Comparison of ENCODE assay signal across 24 cellular contexts in genomic region chr16:2845116-2845515, GRCh38. TPM values are rescaled to one million over a fixed set of nuclear protein-coding genes. Genes with fewer than 3 reads are reported as not detected.
"Had no signal": no experiment of that assay in that cellular context is flagged by ENCODE, and none has a peak within 500 bp of the region (broad histone marks: within the 10 kb centered on the region; RNA-seq: fewer than 3 reads in every experiment).

No MANE protein-coding gene starts in this region.

- H3K27ac Mint-ChIP-seq: activated T-cell treated with anti-CD3 and anti-CD28 coated beads, Interleukin-2, amount 50 U/mL, for 72 hours; brain; stimulated activated naive B cell treated with anti-CD40 and anti-IgM and Interleukin-4, amounts not matched to agents 10 μg/mL and 1 μg/mL and 100 μg/mL, for 72 hours had no signal

- H3K27me3 Mint-ChIP-seq: activated naive CD8-positive, alpha-beta T cell had no signal

- DNase-seq: activated CD8-positive, alpha-beta memory T cell treated with anti-CD3 and anti-CD28 coated beads, Interleukin-2, amount 50 U/mL, for 48 hours; activated CD8-positive, alpha-beta T cell treated with anti-CD3 and anti-CD28 coated beads for 36 hours; activated gamma-delta T cell; activated T-cell treated with anti-CD3 and anti-CD28 coated beads, Interleukin-2, amount 50 U/mL, for 72 hours; amniotic stem cell; central memory CD4-positive, alpha-beta T cell; colonic mucosa; hippocampal formation; kidney; left ventricle myocardium inferior; naive B cell; stimulated activated CD4-positive, alpha-beta T cell treated with anti-CD3 and anti-CD28 coated beads, Interleukin-2, amount 100 ng/mL, for 48 hours; stimulated activated naive B cell treated with anti-CD40 and anti-IgM and Interleukin-4, amounts not matched to agents 10 μg/mL and 1 μg/mL and 100 μg/mL, for 72 hours; T-helper 9 cell; thyroid gland; uterus; WERI-Rb-1 had no signal

- H3K4me1 ChIP-seq: colonic mucosa had no signal

- H3K4me3 ChIP-seq: colonic mucosa, left ventricle myocardium inferior, thyroid gland, uterus had no signal

- ATAC-seq: activated CD8-positive, alpha-beta T cell treated with anti-CD3 and anti-CD28 coated beads for 36 hours; activated T-cell treated with anti-CD3 and anti-CD28 coated beads, Interleukin-2, amount 50 U/mL, for 72 hours; esophagus mucosa; stimulated activated naive B cell treated with anti-CD40 and anti-IgM and Interleukin-4, amounts not matched to agents 10 μg/mL and 1 μg/mL and 100 μg/mL, for 72 hours had no signal

- H3K36me3 Mint-ChIP-seq: brain, naive B cell had no signal

- H3K4me3 Mint-ChIP-seq: activated CD8-positive, alpha-beta T cell treated with anti-CD3 and anti-CD28 coated beads for 36 hours; activated naive CD8-positive, alpha-beta T cell; activated T-cell treated with anti-CD3 and anti-CD28 coated beads, Interleukin-2, amount 50 U/mL, for 72 hours; brain; naive B cell; stimulated activated naive B cell treated with anti-CD40 and anti-IgM and Interleukin-4, amounts not matched to agents 10 μg/mL and 1 μg/mL and 100 μg/mL, for 72 hours had no signal

- H3K27ac ChIP-seq: colonic mucosa, left ventricle myocardium inferior, thyroid gland, uterus, WERI-Rb-1 had no signal

- H3K36me3 ChIP-seq: colonic mucosa, left ventricle myocardium inferior, thyroid gland, uterus, WERI-Rb-1 had no signal

- H3K4me1 Mint-ChIP-seq: brain had no signal

- H3K9me3 ChIP-seq: colonic mucosa, thyroid gland, uterus had no signal

- H3K27me3 ChIP-seq: colonic mucosa, thyroid gland, uterus had no signal

RNA-seq across cellular contexts. Expression of gene PRSS22, which starts 12.9 kb away (rescaled TPM):
- total RNA-seq: activated CD8-positive, alpha-beta T cell treated with anti-CD3 and anti-CD28 coated beads for 36 hours; glomerular endothelial cell; left ventricle myocardium inferior; posterior vena cava; skeletal muscle tissue had no signal

RNA-seq across cellular contexts. Expression of gene ZG16B, which starts 15.0 kb away (rescaled TPM):
- total RNA-seq: posterior vena cava, thyroid gland had no signal

RNA-seq across cellular contexts. Expression of gene PRSS21, which starts 28.1 kb away (rescaled TPM):
- total RNA-seq: glomerular endothelial cell, left ventricle myocardium inferior, mononuclear cell, posterior vena cava, skeletal muscle tissue, uterus had no signal

RNA-seq across cellular contexts. Expression of gene PRSS41, which starts 46.8 kb away (rescaled TPM):
- total RNA-seq: activated CD8-positive, alpha-beta T cell treated with anti-CD3 and anti-CD28 coated beads for 36 hours; colonic mucosa; esophagus mucosa; glomerular endothelial cell; kidney; left ventricle myocardium inferior; mononuclear cell; posterior vena cava; skeletal muscle tissue; thyroid gland; uterus had no signal
